Comparison of ENCODE assay signal across 20 cellular contexts in genomic region chr2:191632426-191632825, GRCh38. TPM values are rescaled to one million over a fixed set of nuclear protein-coding genes. Genes with fewer than 3 reads are reported as not detected.
A peak's percentile ranks its signal among the peaks of the same experiment; 100 is the strongest.
DNase-seq lines count a peak whose midpoint lies in the region; ATAC-seq, FAIRE-seq and TF ChIP-seq lines count a peak whose summit lies in the region.
"Had no signal": no experiment of that assay in that cellular context is flagged by ENCODE, and none has a peak within 500 bp of the region (broad histone marks: within the 10 kb centered on the region; RNA-seq: fewer than 3 reads in every experiment).

No MANE protein-coding gene starts in this region.

- peak overlapping the region; percentile 52; the same call in 1 of the 3 replicates for H3K4me2 ChIP-seq in A549
- H3K4me2 ChIP-seq in PC-9: peak overlapping the region; percentile 65
- no peak overlapping the region for H3K4me2 ChIP-seq in trophoblast cell (ENCODE audit: low read length)

- H3K9ac ChIP-seq in trophoblast cell (ENCODE audit: low read length): no peak overlapping the region

- peaks cover 8% of the 10 kb centered on the region for H3K79me1 ChIP-seq in trophoblast cell (ENCODE audit: low read length)

- DNase-seq in A549 (ENCODE audit: low read depth in 1 of 2, low spot score in 1 of 2): no peak
- no peak for DNase-seq in HFFc6
- no peak for DNase-seq in PC-9
- peak; percentile 60 to 78 for DNase-seq in trophoblast cell
- no peak for DNase-seq in Caco-2
- DNase-seq in NK-92 (lab: John Stamatoyannopoulos, UW; ENCODE audit: unreplicated experiment): no peak
- no peak for DNase-seq in stimulated activated CD4-positive, alpha-beta T cell treated with anti-CD3 and anti-CD28 coated beads, Interleukin-4, amount 100 ng/mL, for 4 hours
- no peak for DNase-seq in inferior parietal cortex (ENCODE audit: extremely low spot score)
- DNase-seq: ACHN; C1 segment of cervical spinal cord; CD4-positive, alpha-beta memory T cell; COR-L47; DMS153; DND-41; GOT3 had no signal

- no peak overlapping the region for H2AFZ ChIP-seq in PC-9
- H2AFZ ChIP-seq in trophoblast cell (ENCODE audit: insufficient read depth, low read length, poor library complexity): no peak overlapping the region

- H3K36me3 Mint-ChIP-seq in HFFc6 (ENCODE audit: low read depth): peaks cover 4% of the 10 kb centered on the region; the same call in 1 of the 2 replicates
- peaks cover 7% of the 10 kb centered on the region for H3K36me3 Mint-ChIP-seq in Caco-2 (ENCODE audit: insufficient read depth, unreplicated experiment)
- H3K36me3 Mint-ChIP-seq: CD4-positive, alpha-beta memory T cell had no signal

- no peak overlapping the region for H3K4me3 Mint-ChIP-seq in HFFc6
- H3K4me3 Mint-ChIP-seq in Caco-2 (ENCODE audit: unreplicated experiment): no peak overlapping the region
- H3K4me3 Mint-ChIP-seq: CD4-positive, alpha-beta memory T cell had no signal

- POLR2A ChIA-PET in A549 (lab: Yijun Ruan, JAX) (interaction anchor here (1.1 kb wide), 1 partner anchor 45 kb away, joined by 9 read pairs; the partner anchor contains the start of gene NABP1), PC-9 (lab: Charles Lee; ENCODE audit: unreplicated experiment) (interaction anchor here (1.4 kb wide), 1 partner anchor 45 kb away, joined by 6 read pairs; the partner anchor contains the start of gene NABP1), Caco-2 (lab: Charles Lee) (interaction anchor here (0.6 kb wide), 1 partner anchor 45 kb away, joined by 4 read pairs; no protein-coding TSS in a partner anchor)

- H4K91ac ChIP-seq in trophoblast cell (ENCODE audit: low read depth, low read length): no peak overlapping the region

- H3K36me3 ChIP-seq in PC-9 (ENCODE audit: low read depth) (no peaks in the 10 kb centered on the region), trophoblast cell (ENCODE audit: control insufficient read depth in 1 of 2, insufficient read depth in 2 of 2, low read length in 2 of 2) (no peaks in the 10 kb centered on the region), Caco-2 (ENCODE audit: control insufficient read depth, insufficient read depth, low read length) (no peaks in the 10 kb centered on the region)
- H3K36me3 ChIP-seq: HAP-1 had no signal

- ATAC-seq in A549: no peak

- FAIRE-seq in A549 (lab: Jason Lieb, UNC): no peak
- FAIRE-seq: A204.1, GM12892, H54 had no signal

- no peaks in the 10 kb centered on the region for H4K20me1 ChIP-seq in PC-9 (ENCODE audit: insufficient read depth)

- intact Hi-C loops in PC-9 (cut with micrococcal nuclease; ENCODE audit: unreplicated experiment) (no loop called here), Caco-2 (cut with micrococcal nuclease; ENCODE audit: unreplicated experiment) (no loop called here)

- H3K4me1 Mint-ChIP-seq in HFFc6 (ENCODE audit: low read depth): peaks cover 91% of the 10 kb centered on the region
- H3K4me1 Mint-ChIP-seq in Caco-2 (ENCODE audit: low read depth, unreplicated experiment): peaks cover 32% of the 10 kb centered on the region

- TF ChIP-seq EP300 in A549 (IDR thresholded peaks at IDR 0.05): no peak

- H3K27me3 Mint-ChIP-seq in HFFc6 (ENCODE audit: insufficient read depth) (no peaks in the 10 kb centered on the region), Caco-2 (ENCODE audit: insufficient read depth, unreplicated experiment) (no peaks in the 10 kb centered on the region)
- H3K27me3 Mint-ChIP-seq: CD4-positive, alpha-beta memory T cell had no signal

- H3K27ac Mint-ChIP-seq in HFFc6: peak overlapping the region; percentile 52
- no peak overlapping the region for H3K27ac Mint-ChIP-seq in Caco-2 (ENCODE audit: unreplicated experiment)

- H3K4ac ChIP-seq in trophoblast cell (ENCODE audit: low read depth, low read length): no peak overlapping the region

- H3K14ac ChIP-seq in trophoblast cell (ENCODE audit: low read length): no peak overlapping the region

- H3K4me1 ChIP-seq in A549 (peaks cover 39% of the 10 kb centered on the region), PC-9 (replicated peaks; ENCODE audit: insufficient read depth) (peaks cover 70% of the 10 kb centered on the region), trophoblast cell (ENCODE audit: control insufficient read depth in 1 of 2, insufficient read depth in 2 of 2, low read length in 2 of 2) (peaks cover 0 to 8% of the 10 kb centered on the region in 2 experiments), Caco-2 (peaks cover 31% of the 10 kb centered on the region)

- no peaks in the 10 kb centered on the region for H3K9me3 Mint-ChIP-seq in HFFc6
- H3K9me3 Mint-ChIP-seq in Caco-2 (ENCODE audit: unreplicated experiment): no peaks in the 10 kb centered on the region
- H3K9me3 Mint-ChIP-seq: CD4-positive, alpha-beta memory T cell had no signal

- no TSS peak for BruUV-seq in PC-9 (replicated peaks; lab: Mats Ljungman, UMichigan)
- no TSS peak for BruUV-seq in Caco-2 (replicated peaks; lab: Mats Ljungman, UMichigan)

- TF ChIP-seq RAD21 in A549 (conservative IDR thresholded peaks at IDR 0.05 in 1 of 2, IDR thresholded peaks at IDR 0.05 in 1 of 2): no peak

- no peaks in the 10 kb centered on the region for H3K9me3 ChIP-seq in A549
- no peaks in the 10 kb centered on the region for H3K9me3 ChIP-seq in PC-9 (ENCODE audit: insufficient read depth, low read depth)
- no peaks in the 10 kb centered on the region for H3K9me3 ChIP-seq in trophoblast cell (ENCODE audit: insufficient read depth, low read depth, low read length)
- H3K9me3 ChIP-seq in Caco-2: no peaks in the 10 kb centered on the region
- H3K9me3 ChIP-seq: HAP-1 had no signal

- H3K79me2 ChIP-seq in PC-9 (ENCODE audit: low read depth) (0 out of 2 replicates have a peak, but pooled peaks cover 4% of the 10 kb centered on the region), trophoblast cell (ENCODE audit: control insufficient read depth, insufficient read depth, low read length, poor library complexity) (no peaks in the 10 kb centered on the region)

- peaks cover 53% of the 10 kb centered on the region for H3F3A ChIP-seq in PC-9 (ENCODE audit: insufficient read depth, low read depth)

- 85% methylated on average over 3 of the region's 3 CpGs for WGBS in A549 (ENCODE audit: missing lambda C conversion rate)
- no CpG with 5 or more reads among the region's 3 CpGs for WGBS in trophoblast cell (ENCODE audit: extremely low coverage, insufficient coverage, insufficient read length)

- H3K27me3 ChIP-seq in PC-9 (ENCODE audit: insufficient read depth, low read depth) (no peaks in the 10 kb centered on the region), trophoblast cell (ENCODE audit: insufficient read depth, low read length) (no peaks in the 10 kb centered on the region), Caco-2 (replicated peaks; ENCODE audit: control insufficient read depth, insufficient read depth, low read length) (no peaks in the 10 kb centered on the region)

- no peak overlapping the region for H2BK120ac ChIP-seq in trophoblast cell (ENCODE audit: insufficient read depth, low read length, poor library complexity)

- H3K27ac ChIP-seq in A549: peak overlapping the region; percentile 27 to 67; a peak in 5 of 6 replicates
- peak overlapping the region; percentile 74 for H3K27ac ChIP-seq in PC-9
- H3K27ac ChIP-seq in trophoblast cell (ENCODE audit: low read depth, low read length): no peak overlapping the region
- H3K27ac ChIP-seq: 22Rv1 had no signal

- no peak overlapping the region for H4K12ac ChIP-seq in trophoblast cell (ENCODE audit: low read depth, low read length)

- no peaks in the 10 kb centered on the region for H3K9me2 ChIP-seq in PC-9 (ENCODE audit: insufficient read depth)

- no peak overlapping the region for H2BK5ac ChIP-seq in trophoblast cell (ENCODE audit: low read depth, low read length, poor library complexity)

- H2BK12ac ChIP-seq in trophoblast cell (ENCODE audit: low read length): peak overlapping the region; percentile 23

- TF ChIP-seq POLR2A in A549 (IDR thresholded peaks at IDR 0.05; ENCODE audit: low read length): no peak

- no peak overlapping the region for H3K18ac ChIP-seq in trophoblast cell (ENCODE audit: low read length)

- H3K4me3 ChIP-seq in A549 (no peak overlapping the region), PC-9 (no peak overlapping the region), trophoblast cell (ENCODE audit: low read depth, low read length) (no peak overlapping the region), Caco-2 (ENCODE audit: low read depth, low read length) (no peak overlapping the region)
- H3K4me3 ChIP-seq: HAP-1 had no signal

- no peak overlapping the region for H3K23ac ChIP-seq in trophoblast cell (ENCODE audit: low read length)

- no peak overlapping the region for H2AK5ac ChIP-seq in trophoblast cell (ENCODE audit: low read length)

- H4K8ac ChIP-seq in trophoblast cell (ENCODE audit: low read depth, low read length): no peak overlapping the region

- CTCF ChIA-PET in A549 (lab: Yijun Ruan, JAX) (interaction anchor here (1.0 kb wide), 1 partner anchor 58 kb away, joined by 3 read pairs; no protein-coding TSS in a partner anchor), PC-9 (lab: Charles Lee) (no interaction called here), Caco-2 (lab: Charles Lee) (interaction anchor here (0.7 kb wide), 1 partner anchor 9 kb away, joined by 4 read pairs; no protein-coding TSS in a partner anchor)

- TF ChIP-seq CTCF in A549 (IDR thresholded peaks at IDR 0.05) (no peak), HFFc6 (IDR thresholded peaks at IDR 0.05) (no peak), PC-9 (conservative IDR thresholded peaks at IDR 0.05) (no peak), Caco-2 (IDR thresholded peaks at IDR 0.05; ENCODE audit: insufficient read depth in 1 of 2, low read depth in 1 of 2, low read length in 1 of 2, severe bottlenecking in 1 of 2, unreplicated experiment in 1 of 2) (no peak)

RNA-seq across cellular contexts. Expression of gene NABP1, which starts 45.5 kb away (rescaled TPM):
- polyA plus RNA-seq in A549 (2011; rRNA removed) (13.6 and 22.4 TPM in 2 replicates), A549 (2017; fragmentation: RNase III; extraction: RNeasy Plus Mini Kit Qiagen cat#74134 plus additional on column Dnase treatment) (21.9 to 22.2 TPM (median 21.9 TPM) in 3 replicates)
- polyA plus RNA-seq in A549 (2012; cell fraction: cytosol; rRNA removed): 1.7 and 1.8 TPM in 2 replicates
- 2.9 and 4.9 TPM in 2 replicates for polyA plus RNA-seq in A549 (2012; cell fraction: nucleus; rRNA removed)
- polyA minus RNA-seq in A549 (2011; rRNA and poly(A)+ RNA removed): 19.0 and 21.4 TPM in 2 replicates
- 100 to 1,000 TPM in 5 of 6 experiments, 10 to 100 TPM in 1; 95.9 to 121 (median 109) TPM for total RNA-seq in HFFc6 (2021; fragmentation: NEBNext Ultra II Directional; extraction: Animal tissue kit (Norgen Biotek cat#: 25700))
- total RNA-seq in PC-9 (2021) (39.0 and 46.5 TPM in 2 replicates), Caco-2 (2022) (89.8 and 91.4 TPM in 2 replicates)
- 101 and 113 TPM in 2 replicates for polyA plus RNA-seq in trophoblast cell (2013)

Comparison
In these comparisons a context has a peak if more than half of its experiments do, and no peak if none do; other contexts are left out.
1. DNase-seq: peak in trophoblast cell (2 of 2); none in A549 (0 of 2), HFFc6 (single experiment), PC-9 (0 of 2), Caco-2 (0 of 2), NK-92 (single experiment), stimulated activated CD4-positive, alpha-beta T cell treated with anti-CD3 and anti-CD28 coated beads, Interleukin-4, amount 100 ng/mL, for 4 hours (0 of 2) and inferior parietal cortex (single experiment).